ENCODE assay signal across 1 cellular context in genomic region chr7:32587431-32587948, GRCh38.
A peak's percentile ranks its signal among the peaks of the same experiment; 100 is the strongest.
TF ChIP-seq lines count a peak whose summit lies in the region.

No MANE protein-coding gene starts in this region.

TF ChIP-seq in HepG2, 621 proteins besides CTCF, POLR2A, EP300 and RAD21 (continued from another document and continues in another):
- TF ChIP-seq HNRNPLL (IDR thresholded peaks at IDR 0.05; ENCODE audit: low read depth, low read length, poor library complexity, severe bottlenecking) (no peak), ETV5 (CRISPR knock-in tag; IDR thresholded peaks at IDR 0.05; ENCODE audit: borderline replicate concordance) (peak; percentile 41; the same call in 1 of the 2 replicates), IRF9 (CRISPR knock-in tag; IDR thresholded peaks at IDR 0.05; ENCODE audit: borderline replicate concordance) (no peak), ZNF225 (CRISPR knock-in tag; IDR thresholded peaks at IDR 0.05) (no peak), ZNF276 (CRISPR knock-in tag; IDR thresholded peaks at IDR 0.05; ENCODE audit: low read depth) (no peak), ZBTB42 (CRISPR knock-in tag; IDR thresholded peaks at IDR 0.05) (no peak), SMARCC2 (IDR thresholded peaks at IDR 0.05) (no peak), SNAI1 (CRISPR knock-in tag; IDR thresholded peaks at IDR 0.05; ENCODE audit: borderline replicate concordance) (no peak), IRF2 (CRISPR knock-in tag; IDR thresholded peaks at IDR 0.05) (no peak), ZZZ3 (CRISPR knock-in tag; IDR thresholded peaks at IDR 0.05; ENCODE audit: borderline replicate concordance) (no peak), NFKB2 (CRISPR knock-in tag; IDR thresholded peaks at IDR 0.05; ENCODE audit: borderline replicate concordance) (no peak), ARID2 (CRISPR knock-in tag; IDR thresholded peaks at IDR 0.05; ENCODE audit: borderline replicate concordance) (no peak), MEF2D (CRISPR knock-in tag; IDR thresholded peaks at IDR 0.05) (no peak), SOX6 (IDR thresholded peaks at IDR 0.05) (no peak), SOX6 (CRISPR knock-in tag; IDR thresholded peaks at IDR 0.05) (peak; percentile 96), NR2F2 (IDR thresholded peaks at IDR 0.05; ENCODE audit: borderline replicate concordance, low read depth) (no peak), PHF21A (CRISPR knock-in tag; IDR thresholded peaks at IDR 0.05) (no peak), HNF4G (IDR thresholded peaks at IDR 0.05; ENCODE audit: borderline replicate concordance, low read depth, low read length) (0 out of 2 replicates have a peak, but pooled peaks have one; percentile 11), HNF4G (CRISPR knock-in tag; IDR thresholded peaks at IDR 0.05; ENCODE audit: borderline replicate concordance, low read depth) (no peak), FOXP1 (IDR thresholded peaks at IDR 0.05) (no peak), FOXP1 (CRISPR knock-in tag; IDR thresholded peaks at IDR 0.05) (peak; percentile 53; the same call in 1 of the 2 replicates), MAFF (IDR thresholded peaks at IDR 0.05; ENCODE audit: low read depth, low read length) (no peak), CREB3 (CRISPR knock-in tag; IDR thresholded peaks at IDR 0.05) (no peak), PAF1 (CRISPR knock-in tag; IDR thresholded peaks at IDR 0.05) (no peak), ZFP62 (CRISPR knock-in tag; IDR thresholded peaks at IDR 0.05) (no peak), ZNF101 (CRISPR knock-in tag; IDR thresholded peaks at IDR 0.05; ENCODE audit: borderline replicate concordance, low read depth) (no peak), JDP2 (CRISPR knock-in tag; IDR thresholded peaks at IDR 0.05; ENCODE audit: borderline replicate concordance) (no peak), MAFK (conservative IDR thresholded peaks at IDR 0.05 in 1 of 2, IDR thresholded peaks at IDR 0.05 in 1 of 2; ENCODE audit: low read length in 2 of 2) (0 out of 4 replicates have a peak, but pooled peaks of 1 of the 2 experiments have one; percentile 4), TBX3 (IDR thresholded peaks at IDR 0.05; ENCODE audit: borderline replicate concordance) (no peak), TARDBP (CRISPR knock-in tag; IDR thresholded peaks at IDR 0.05) (no peak), NFRKB (IDR thresholded peaks at IDR 0.05) (no peak), ZFAT (CRISPR knock-in tag; conservative IDR thresholded peaks at IDR 0.05) (no peak), NCOA1 (CRISPR knock-in tag; IDR thresholded peaks at IDR 0.05) (0 out of 2 replicates have a peak, but pooled peaks have one; percentile 47), ZNF572 (CRISPR knock-in tag; IDR thresholded peaks at IDR 0.05) (no peak), HOXA5 (CRISPR knock-in tag; IDR thresholded peaks at IDR 0.05) (no peak), ZBTB44 (CRISPR knock-in tag; IDR thresholded peaks at IDR 0.05) (no peak), ZNF878 (CRISPR knock-in tag; IDR thresholded peaks at IDR 0.05) (no peak)
- TF ChIP-seq, protein P1, sequence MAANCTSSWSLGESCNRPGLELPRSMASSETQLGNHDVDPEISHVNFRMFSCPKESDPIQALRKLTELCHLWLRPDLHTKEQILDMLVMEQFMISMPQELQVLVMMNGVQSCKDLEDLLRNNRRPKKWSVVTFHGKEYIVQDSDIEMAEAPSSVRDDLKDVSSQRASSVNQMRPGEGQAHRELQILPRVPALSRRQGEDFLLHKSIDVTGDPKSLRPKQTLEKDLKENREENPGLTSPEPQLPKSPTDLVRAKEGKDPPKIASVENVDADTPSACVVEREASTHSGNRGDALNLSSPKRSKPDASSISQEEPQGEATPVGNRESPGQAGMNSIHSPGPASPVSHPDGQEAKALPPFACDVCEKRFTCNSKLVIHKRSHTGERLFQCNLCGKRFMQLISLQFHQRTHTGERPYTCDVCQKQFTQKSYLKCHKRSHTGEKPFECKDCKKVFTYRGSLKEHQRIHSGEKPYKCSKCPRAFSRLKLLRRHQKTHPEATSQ (CRISPR knock-in tag; IDR thresholded peaks at IDR 0.05; ENCODE audit: borderline replicate concordance), result no peak
- TF ChIP-seq, protein P2, sequence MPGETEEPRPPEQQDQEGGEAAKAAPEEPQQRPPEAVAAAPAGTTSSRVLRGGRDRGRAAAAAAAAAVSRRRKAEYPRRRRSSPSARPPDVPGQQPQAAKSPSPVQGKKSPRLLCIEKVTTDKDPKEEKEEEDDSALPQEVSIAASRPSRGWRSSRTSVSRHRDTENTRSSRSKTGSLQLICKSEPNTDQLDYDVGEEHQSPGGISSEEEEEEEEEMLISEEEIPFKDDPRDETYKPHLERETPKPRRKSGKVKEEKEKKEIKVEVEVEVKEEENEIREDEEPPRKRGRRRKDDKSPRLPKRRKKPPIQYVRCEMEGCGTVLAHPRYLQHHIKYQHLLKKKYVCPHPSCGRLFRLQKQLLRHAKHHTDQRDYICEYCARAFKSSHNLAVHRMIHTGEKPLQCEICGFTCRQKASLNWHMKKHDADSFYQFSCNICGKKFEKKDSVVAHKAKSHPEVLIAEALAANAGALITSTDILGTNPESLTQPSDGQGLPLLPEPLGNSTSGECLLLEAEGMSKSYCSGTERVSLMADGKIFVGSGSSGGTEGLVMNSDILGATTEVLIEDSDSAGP (CRISPR knock-in tag; IDR thresholded peaks at IDR 0.05; ENCODE audit: borderline replicate concordance), result no peak
- TF ChIP-seq, protein P3, sequence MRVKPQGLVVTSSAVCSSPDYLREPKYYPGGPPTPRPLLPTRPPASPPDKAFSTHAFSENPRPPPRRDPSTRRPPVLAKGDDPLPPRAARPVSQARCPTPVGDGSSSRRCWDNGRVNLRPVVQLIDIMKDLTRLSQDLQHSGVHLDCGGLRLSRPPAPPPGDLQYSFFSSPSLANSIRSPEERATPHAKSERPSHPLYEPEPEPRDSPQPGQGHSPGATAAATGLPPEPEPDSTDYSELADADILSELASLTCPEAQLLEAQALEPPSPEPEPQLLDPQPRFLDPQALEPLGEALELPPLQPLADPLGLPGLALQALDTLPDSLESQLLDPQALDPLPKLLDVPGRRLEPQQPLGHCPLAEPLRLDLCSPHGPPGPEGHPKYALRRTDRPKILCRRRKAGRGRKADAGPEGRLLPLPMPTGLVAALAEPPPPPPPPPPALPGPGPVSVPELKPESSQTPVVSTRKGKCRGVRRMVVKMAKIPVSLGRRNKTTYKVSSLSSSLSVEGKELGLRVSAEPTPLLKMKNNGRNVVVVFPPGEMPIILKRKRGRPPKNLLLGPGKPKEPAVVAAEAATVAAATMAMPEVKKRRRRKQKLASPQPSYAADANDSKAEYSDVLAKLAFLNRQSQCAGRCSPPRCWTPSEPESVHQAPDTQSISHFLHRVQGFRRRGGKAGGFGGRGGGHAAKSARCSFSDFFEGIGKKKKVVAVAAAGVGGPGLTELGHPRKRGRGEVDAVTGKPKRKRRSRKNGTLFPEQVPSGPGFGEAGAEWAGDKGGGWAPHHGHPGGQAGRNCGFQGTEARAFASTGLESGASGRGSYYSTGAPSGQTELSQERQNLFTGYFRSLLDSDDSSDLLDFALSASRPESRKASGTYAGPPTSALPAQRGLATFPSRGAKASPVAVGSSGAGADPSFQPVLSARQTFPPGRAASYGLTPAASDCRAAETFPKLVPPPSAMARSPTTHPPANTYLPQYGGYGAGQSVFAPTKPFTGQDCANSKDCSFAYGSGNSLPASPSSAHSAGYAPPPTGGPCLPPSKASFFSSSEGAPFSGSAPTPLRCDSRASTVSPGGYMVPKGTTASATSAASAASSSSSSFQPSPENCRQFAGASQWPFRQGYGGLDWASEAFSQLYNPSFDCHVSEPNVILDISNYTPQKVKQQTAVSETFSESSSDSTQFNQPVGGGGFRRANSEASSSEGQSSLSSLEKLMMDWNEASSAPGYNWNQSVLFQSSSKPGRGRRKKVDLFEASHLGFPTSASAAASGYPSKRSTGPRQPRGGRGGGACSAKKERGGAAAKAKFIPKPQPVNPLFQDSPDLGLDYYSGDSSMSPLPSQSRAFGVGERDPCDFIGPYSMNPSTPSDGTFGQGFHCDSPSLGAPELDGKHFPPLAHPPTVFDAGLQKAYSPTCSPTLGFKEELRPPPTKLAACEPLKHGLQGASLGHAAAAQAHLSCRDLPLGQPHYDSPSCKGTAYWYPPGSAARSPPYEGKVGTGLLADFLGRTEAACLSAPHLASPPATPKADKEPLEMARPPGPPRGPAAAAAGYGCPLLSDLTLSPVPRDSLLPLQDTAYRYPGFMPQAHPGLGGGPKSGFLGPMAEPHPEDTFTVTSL (CRISPR knock-in tag; IDR thresholded peaks at IDR 0.05; ENCODE audit: borderline replicate concordance), result peak; percentile 42; the same call in 1 of the 2 replicates
- TF ChIP-seq, protein P4, sequence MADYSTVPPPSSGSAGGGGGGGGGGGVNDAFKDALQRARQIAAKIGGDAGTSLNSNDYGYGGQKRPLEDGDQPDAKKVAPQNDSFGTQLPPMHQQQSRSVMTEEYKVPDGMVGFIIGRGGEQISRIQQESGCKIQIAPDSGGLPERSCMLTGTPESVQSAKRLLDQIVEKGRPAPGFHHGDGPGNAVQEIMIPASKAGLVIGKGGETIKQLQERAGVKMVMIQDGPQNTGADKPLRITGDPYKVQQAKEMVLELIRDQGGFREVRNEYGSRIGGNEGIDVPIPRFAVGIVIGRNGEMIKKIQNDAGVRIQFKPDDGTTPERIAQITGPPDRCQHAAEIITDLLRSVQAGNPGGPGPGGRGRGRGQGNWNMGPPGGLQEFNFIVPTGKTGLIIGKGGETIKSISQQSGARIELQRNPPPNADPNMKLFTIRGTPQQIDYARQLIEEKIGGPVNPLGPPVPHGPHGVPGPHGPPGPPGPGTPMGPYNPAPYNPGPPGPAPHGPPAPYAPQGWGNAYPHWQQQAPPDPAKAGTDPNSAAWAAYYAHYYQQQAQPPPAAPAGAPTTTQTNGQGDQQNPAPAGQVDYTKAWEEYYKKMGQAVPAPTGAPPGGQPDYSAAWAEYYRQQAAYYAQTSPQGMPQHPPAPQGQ (CRISPR knock-in tag; IDR thresholded peaks at IDR 0.05; ENCODE audit: borderline replicate concordance), result no peak
- TF ChIP-seq, protein P5, sequence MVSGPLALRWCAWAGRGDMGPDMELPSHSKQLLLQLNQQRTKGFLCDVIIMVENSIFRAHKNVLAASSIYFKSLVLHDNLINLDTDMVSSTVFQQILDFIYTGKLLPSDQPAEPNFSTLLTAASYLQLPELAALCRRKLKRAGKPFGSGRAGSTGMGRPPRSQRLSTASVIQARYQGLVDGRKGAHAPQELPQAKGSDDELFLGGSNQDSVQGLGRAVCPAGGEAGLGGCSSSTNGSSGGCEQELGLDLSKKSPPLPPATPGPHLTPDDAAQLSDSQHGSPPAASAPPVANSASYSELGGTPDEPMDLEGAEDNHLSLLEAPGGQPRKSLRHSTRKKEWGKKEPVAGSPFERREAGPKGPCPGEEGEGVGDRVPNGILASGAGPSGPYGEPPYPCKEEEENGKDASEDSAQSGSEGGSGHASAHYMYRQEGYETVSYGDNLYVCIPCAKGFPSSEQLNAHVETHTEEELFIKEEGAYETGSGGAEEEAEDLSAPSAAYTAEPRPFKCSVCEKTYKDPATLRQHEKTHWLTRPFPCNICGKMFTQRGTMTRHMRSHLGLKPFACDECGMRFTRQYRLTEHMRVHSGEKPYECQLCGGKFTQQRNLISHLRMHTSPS (CRISPR knock-in tag; IDR thresholded peaks at IDR 0.05; ENCODE audit: low read depth), result no peak
- TF ChIP-seq, protein P6, sequence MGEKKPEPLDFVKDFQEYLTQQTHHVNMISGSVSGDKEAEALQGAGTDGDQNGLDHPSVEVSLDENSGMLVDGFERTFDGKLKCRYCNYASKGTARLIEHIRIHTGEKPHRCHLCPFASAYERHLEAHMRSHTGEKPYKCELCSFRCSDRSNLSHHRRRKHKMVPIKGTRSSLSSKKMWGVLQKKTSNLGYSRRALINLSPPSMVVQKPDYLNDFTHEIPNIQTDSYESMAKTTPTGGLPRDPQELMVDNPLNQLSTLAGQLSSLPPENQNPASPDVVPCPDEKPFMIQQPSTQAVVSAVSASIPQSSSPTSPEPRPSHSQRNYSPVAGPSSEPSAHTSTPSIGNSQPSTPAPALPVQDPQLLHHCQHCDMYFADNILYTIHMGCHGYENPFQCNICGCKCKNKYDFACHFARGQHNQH (CRISPR knock-in tag; IDR thresholded peaks at IDR 0.05), result 0 out of 2 replicates have a peak, but pooled peaks have one; percentile 24
